In genomic region chr22:29040385-29041275, GRCh38 we compare ENCODE assay signal across 8 cellular contexts. TPM values are rescaled to one million over a fixed set of nuclear protein-coding genes. Genes with fewer than 3 reads are reported as not detected.
DNase-seq lines count a peak whose midpoint lies in the region; ATAC-seq and TF ChIP-seq lines count a peak whose summit lies in the region.

No MANE protein-coding gene starts in this region.

- H3K4me3 ChIP-seq in Peyer's patch (no peak overlapping the region), suprapubic skin (no peak overlapping the region)

- H3K4me1 ChIP-seq in Peyer's patch: peaks cover 0 to 12% (median 0%) of the 10 kb centered on the region in 4 donors
- H3K4me1 ChIP-seq in suprapubic skin: peaks cover 12% of the 10 kb centered on the region

- TF ChIP-seq EP300 in suprapubic skin (IDR thresholded peaks at IDR 0.05): no peak

- 36% methylated on average over 9 of the region's 9 CpGs for WGBS in suprapubic skin

- H3K9me3 ChIP-seq in Peyer's patch (no peaks in the 10 kb centered on the region), suprapubic skin (no peaks in the 10 kb centered on the region)

- H3K36me3 ChIP-seq in Peyer's patch (no peaks in the 10 kb centered on the region), suprapubic skin (peaks cover 4% of the 10 kb centered on the region)

- peak; percentile 81 to 99 (median 98) for TF ChIP-seq CTCF in Peyer's patch (IDR thresholded peaks at IDR 0.05)
- TF ChIP-seq CTCF in suprapubic skin (IDR thresholded peaks at IDR 0.05): peak; percentile 90 to 94

- H3K27me3 ChIP-seq in Peyer's patch (no peaks in the 10 kb centered on the region), suprapubic skin (no peaks in the 10 kb centered on the region)

- no peak for ATAC-seq in HG03095 (IDR thresholded peaks at IDR 0.05; ENCODE audit: unreplicated experiment)

- DNase-seq in D341Med (ENCODE audit: low spot score) (peak; percentile 70), HuH-7.5 (ENCODE audit: low spot score) (peak; percentile 66), Peyer's patch (peak in 2 of 3 donors; percentile 57 to 81), activated T-helper 1 cell treated with Interleukin-2 at 50 U/mL for 16 hours (ENCODE audit: low read depth) (peak; percentile 38), fibroblast of the conjunctiva (ENCODE audit: low read depth) (peak; percentile 87), non-pigmented ciliary epithelial cell (ENCODE audit: low read depth) (peak; percentile 74), suprapubic skin (ENCODE audit: low spot score in 2 of 2) (no peak)

- H3K27ac ChIP-seq in Peyer's patch (no peak overlapping the region), suprapubic skin (no peak overlapping the region)

- TF ChIP-seq POLR2A in Peyer's patch (IDR thresholded peaks at IDR 0.05) (no peak), suprapubic skin (IDR thresholded peaks at IDR 0.05) (no peak)

RNA-seq across cellular contexts. Expression of gene C22orf31, which starts 21.0 kb away (rescaled TPM):
- total RNA-seq in Peyer's patch (not detected), suprapubic skin (not detected)

RNA-seq across cellular contexts. Expression of gene KREMEN1, which starts 32.2 kb away (rescaled TPM):
- total RNA-seq in Peyer's patch (10 to 100 TPM in 3 of 4 donors, 1 to 10 TPM in 1; 8.2 to 32.2 (median 16.1) TPM), suprapubic skin (10 to 100 TPM; 51.6 to 71.1 (median 60.9) TPM)

Comparison
In these comparisons a context has a peak if more than half of its experiments do, and no peak if none do; other contexts are left out.
1. DNase-seq: peak in D341Med (single experiment), HuH-7.5 (single experiment), Peyer's patch (2 of 3), activated T-helper 1 cell treated with Interleukin-2 at 50 U/mL for 16 hours (single experiment), fibroblast of the conjunctiva (single experiment) and non-pigmented ciliary epithelial cell (single experiment); none in suprapubic skin (0 of 2).